22 cellular contexts compared by ENCODE assay signal in the genomic region with DNA sequence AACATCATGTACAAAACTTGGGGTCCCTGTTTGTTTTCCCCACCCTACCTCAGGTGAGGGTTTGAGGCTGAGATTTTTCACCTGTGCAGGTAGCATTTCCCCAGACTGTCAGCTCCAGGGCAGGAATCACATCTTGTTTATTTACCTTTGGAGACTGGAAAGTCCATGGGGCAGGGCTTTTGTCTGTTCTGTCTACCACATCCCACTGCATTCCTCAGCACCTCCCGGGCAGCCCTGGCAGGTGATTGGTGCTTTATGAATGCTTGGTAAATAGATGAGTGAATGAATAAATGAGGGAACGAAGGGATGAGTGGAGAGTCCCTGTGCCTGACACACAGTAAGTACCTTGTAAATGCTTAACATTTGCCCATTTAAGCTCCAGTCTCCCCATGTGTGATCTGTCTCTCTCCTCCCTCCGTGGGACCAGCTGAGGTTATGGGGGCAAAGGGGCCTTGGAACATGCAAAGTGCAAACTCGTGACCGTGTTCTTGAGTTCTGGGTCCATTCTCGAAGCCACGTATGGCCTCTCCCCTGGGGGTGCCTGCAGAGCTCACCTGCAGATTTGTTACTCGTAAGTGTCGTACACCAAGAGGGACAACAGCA.
DNase-seq lines count a peak whose midpoint lies in the region; ATAC-seq and TF ChIP-seq lines count a peak whose summit lies in the region.
"Had no signal": no experiment of that assay in that cellular context is flagged by ENCODE, and none has a peak within 500 bp of the region (broad histone marks: within the 10 kb centered on the region; RNA-seq: fewer than 3 reads in every experiment).

No MANE protein-coding gene starts in this region.

- H3K9ac ChIP-seq in iPS-15b (ENCODE audit: low read depth, low read length) = peak overlapping the region; percentile 24

- no peaks in the 10 kb centered on the region for H3K27me3 ChIP-seq in RWPE2 (ENCODE audit: insufficient read depth, poor library complexity, severe bottlenecking)
- H3K27me3 ChIP-seq in iPS-15b (ENCODE audit: control insufficient read depth, insufficient read depth, low read length) = no peaks in the 10 kb centered on the region
- H3K27me3 ChIP-seq in adrenal gland = no peaks in the 10 kb centered on the region
- H3K27me3 ChIP-seq: right lobe of liver, SJCRH30, testis had no signal

- H3K9me3 ChIP-seq in RWPE2 (ENCODE audit: severe bottlenecking) = no peaks in the 10 kb centered on the region
- no peaks in the 10 kb centered on the region for H3K9me3 ChIP-seq in iPS-15b (ENCODE audit: control insufficient read depth, insufficient read depth, low read length)
- no peaks in the 10 kb centered on the region for H3K9me3 ChIP-seq in adrenal gland (replicated peaks in 1 of 3)
- H3K9me3 ChIP-seq: right lobe of liver, testis had no signal

- H3K36me3 ChIP-seq in RWPE2 (ENCODE audit: low read depth) (no peaks in the 10 kb centered on the region), iPS-15b (ENCODE audit: control insufficient read depth, insufficient read depth, low read length) (no peaks in the 10 kb centered on the region), adrenal gland (replicated peaks in 1 of 2) (no peaks in the 10 kb centered on the region)
- H3K36me3 ChIP-seq: right lobe of liver, SJCRH30 had no signal

- intact Hi-C loops in Calu3 (cut with micrococcal nuclease; ENCODE audit: unreplicated experiment) (loop anchor here (10.0 kb wide), 1 partner anchor 65 kb away; a partner anchor contains a TSS), adrenal gland (cut with DNase I) (no loop called here)

- H3K36me3 Mint-ChIP-seq in Calu3 (ENCODE audit: insufficient read depth, unreplicated experiment) (no peaks in the 10 kb centered on the region), progenitor cell of endocrine pancreas (ENCODE audit: insufficient read depth) (no peaks in the 10 kb centered on the region)
- H3K36me3 Mint-ChIP-seq: CD4-positive, CD25-positive, alpha-beta regulatory T cell had no signal

- CTCF ChIA-PET in Calu3 (lab: Charles Lee) = interaction anchor here (0.7 kb wide), 1 partner anchor 126 kb away, joined by 3 read pairs; no protein-coding TSS in a partner anchor

- H3K27ac Mint-ChIP-seq in Calu3 (ENCODE audit: unreplicated experiment) (no peak overlapping the region), progenitor cell of endocrine pancreas (peak overlapping the region; percentile 27)
- H3K27ac Mint-ChIP-seq: CD4-positive, CD25-positive, alpha-beta regulatory T cell had no signal

- TF ChIP-seq POLR2A in adrenal gland (IDR thresholded peaks at IDR 0.05) = no peak

- BruUV-seq in Calu3 (replicated peaks; lab: Mats Ljungman, UMichigan) = no TSS peak

- H3K4me1 Mint-ChIP-seq in Calu3 (ENCODE audit: low read depth, unreplicated experiment) (peaks cover 28% of the 10 kb centered on the region), progenitor cell of endocrine pancreas (ENCODE audit: low read depth) (peaks cover 12% of the 10 kb centered on the region)
- H3K4me1 Mint-ChIP-seq: CD4-positive, CD25-positive, alpha-beta regulatory T cell had no signal

- ATAC-seq in RWPE2 (ENCODE audit: low read depth) (peak; percentile 55), GM18867 (IDR thresholded peaks at IDR 0.05; ENCODE audit: unreplicated experiment) (no peak)

- H3K4me3 ChIP-seq in RWPE2 (ENCODE audit: severe bottlenecking) (no peak overlapping the region), iPS-15b (ENCODE audit: low read depth, low read length) (no peak overlapping the region), adrenal gland (no peak overlapping the region)
- H3K4me3 ChIP-seq: dorsolateral prefrontal cortex, right lobe of liver, SJCRH30, testis had no signal

- peaks cover 13% of the 10 kb centered on the region for H3K4me1 ChIP-seq in RWPE2 (ENCODE audit: insufficient read depth, poor library complexity, severe bottlenecking)
- no peaks in the 10 kb centered on the region for H3K4me1 ChIP-seq in iPS-15b (ENCODE audit: control insufficient read depth, insufficient read depth, low read length)
- H3K4me1 ChIP-seq in adrenal gland (replicated peaks in 1 of 2) = no peaks in the 10 kb centered on the region
- H3K4me1 ChIP-seq: right lobe of liver, testis had no signal

- H3K27ac ChIP-seq in RWPE2 (ENCODE audit: poor library complexity, severe bottlenecking) (no peak overlapping the region), adrenal gland (no peak overlapping the region)
- H3K27ac ChIP-seq: dorsolateral prefrontal cortex, right lobe of liver, SJCRH30, testis had no signal

- WGBS in adrenal gland, 4 donors = 62 to 72% (median 67%) methylated on average over 9 of the region's 9 CpGs

- no peak overlapping the region for H3K4me3 Mint-ChIP-seq in Calu3 (ENCODE audit: low read depth, unreplicated experiment)
- H3K4me3 Mint-ChIP-seq in progenitor cell of endocrine pancreas (ENCODE audit: low read depth) = no peak overlapping the region
- H3K4me3 Mint-ChIP-seq: CD4-positive, CD25-positive, alpha-beta regulatory T cell had no signal

- DNase-seq in Calu3 = peak; percentile 53
- peak; percentile 70 for DNase-seq in RWPE2 (ENCODE audit: low spot score)
- no peak for DNase-seq in progenitor cell of endocrine pancreas (ENCODE audit: low spot score, unreplicated experiment)
- no peak for DNase-seq in T-helper 9 cell
- no peak for DNase-seq in adrenal gland
- DNase-seq: activated CD8-positive, alpha-beta memory T cell treated with anti-CD3 and anti-CD28 coated beads, Interleukin-2, amount 50 U/mL, for 48 hours; amniotic stem cell; caudate nucleus; CD4-positive, CD25-positive, alpha-beta regulatory T cell; DMS153; dorsolateral prefrontal cortex; GOT3; KBM-7; NCI-H1694 treated with DMSO at 0.1 percent for 48 hours; NCI-H774; nucleus accumbens; OCI-M1; right lobe of liver; SJCRH30; testis had no signal

- TF ChIP-seq CTCF in Calu3 (IDR thresholded peaks at IDR 0.05; ENCODE audit: unreplicated experiment) (no peak), RWPE2 (IDR thresholded peaks at IDR 0.05; ENCODE audit: poor library complexity, severe bottlenecking) (no peak), progenitor cell of endocrine pancreas (IDR thresholded peaks at IDR 0.05; ENCODE audit: unreplicated experiment) (no peak), adrenal gland (IDR thresholded peaks at IDR 0.05) (no peak)

- peaks cover 16% of the 10 kb centered on the region for H3K27me3 Mint-ChIP-seq in Calu3 (ENCODE audit: unreplicated experiment)
- peaks cover 11% of the 10 kb centered on the region for H3K27me3 Mint-ChIP-seq in progenitor cell of endocrine pancreas

- H3K9me3 Mint-ChIP-seq in Calu3 (ENCODE audit: low read depth, unreplicated experiment) (peaks cover 3% of the 10 kb centered on the region), progenitor cell of endocrine pancreas (ENCODE audit: low read depth) (no peaks in the 10 kb centered on the region)
- H3K9me3 Mint-ChIP-seq: CD4-positive, CD25-positive, alpha-beta regulatory T cell had no signal

Comparison
In these comparisons a context has a peak if more than half of its experiments do, and no peak if none do; other contexts are left out.
1. DNase-seq: peak in Calu3 (single experiment) and RWPE2 (single experiment); none in progenitor cell of endocrine pancreas (single experiment), T-helper 9 cell (single experiment) and adrenal gland (0 of 7).